8 cellular contexts compared by ENCODE assay signal in the genomic region with DNA sequence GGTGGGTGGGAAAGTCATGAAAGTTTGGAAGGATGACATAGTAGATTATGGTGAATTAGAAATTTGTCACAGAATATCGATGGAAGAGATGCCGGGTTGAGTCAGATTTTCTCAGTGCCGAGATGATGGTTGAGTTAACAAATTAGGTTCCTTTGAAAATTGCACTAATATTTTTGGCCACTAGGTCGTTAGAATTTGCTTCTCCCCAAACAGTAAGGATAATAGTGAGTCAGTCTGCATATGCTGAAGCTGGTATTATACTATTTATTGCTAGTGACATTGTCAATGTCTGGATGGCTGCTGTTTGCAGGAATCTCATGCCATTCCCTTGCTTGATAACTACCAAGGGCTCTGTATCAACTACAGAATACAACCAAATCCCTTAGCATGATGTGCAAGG. TPM values are rescaled to one million over a fixed set of nuclear protein-coding genes. Genes with fewer than 3 reads are reported as not detected.
DNase-seq lines count a peak whose midpoint lies in the region; ATAC-seq and TF ChIP-seq lines count a peak whose summit lies in the region.

No MANE protein-coding gene starts in this region.

- H3K4me3 ChIP-seq in LNCaP clone FGC (ENCODE audit: low read depth, low read length): no peak overlapping the region

- DNase-seq in SIG-M5 treated with dmso at 0.1 percent for 504 hours (lab: John Stamatoyannopoulos, UW; ENCODE audit: unreplicated experiment) (peak; percentile 35), SIG-M5 (lab: John Stamatoyannopoulos, UW) (no peak), LNCaP clone FGC (ENCODE audit: low read depth) (no peak), dermis blood vessel endothelial cell (peak; percentile 46), stromal cell of bone marrow (ENCODE audit: low read depth) (peak; percentile 9), OCI-M2 (lab: John Stamatoyannopoulos, UW; ENCODE audit: unreplicated experiment) (no peak), DMS153 treated with DMSO at 0.1 percent for 48 hours (lab: John Stamatoyannopoulos, UW; ENCODE audit: unreplicated experiment) (no peak)

- no peak for ATAC-seq in HG03520 (IDR thresholded peaks at IDR 0.05; ENCODE audit: unreplicated experiment)

- peak; percentile 21; the same call in 1 of the 2 replicates for TF ChIP-seq CTCF in LNCaP clone FGC (IDR thresholded peaks at IDR 0.05; ENCODE audit: control insufficient read depth, extremely low read depth, insufficient read depth)

RNA-seq across cellular contexts. Expression of gene MINDY3, which starts 37.7 kb away (rescaled TPM):
- total RNA-seq in dermis blood vessel endothelial cell: 27.5 and 29.8 TPM in 2 replicates

Comparison
In these comparisons a context has a peak if more than half of its experiments do, and no peak if none do; other contexts are left out.
1. DNase-seq: peak in SIG-M5 treated with dmso at 0.1 percent for 504 hours (single experiment), dermis blood vessel endothelial cell (single experiment) and stromal cell of bone marrow (single experiment); none in SIG-M5 (single experiment), LNCaP clone FGC (single experiment), OCI-M2 (single experiment) and DMS153 treated with DMSO at 0.1 percent for 48 hours (single experiment).